ENCODE assay signal across 8 cellular contexts in genomic region chr18:48538531-48539405, GRCh38. TPM values are rescaled to one million over a fixed set of nuclear protein-coding genes. Genes with fewer than 3 reads are reported as not detected.
DNase-seq lines count a peak whose midpoint lies in the region; ATAC-seq and TF ChIP-seq lines count a peak whose summit lies in the region.

Gene CTIF, plus strand, starts transcription at chr18:48539031. Its CDS starts 80,535 bp downstream, at chr18:48619566.

- no peaks in the 10 kb centered on the region for H3K36me3 ChIP-seq in smooth muscle cell (ENCODE audit: low read depth)

- H3K9ac ChIP-seq in smooth muscle cell (ENCODE audit: low read depth): peak within 1 kb of the TSS; percentile 84

- H4K20me1 ChIP-seq in smooth muscle cell (ENCODE audit: low read depth): peaks cover 30% of the 10 kb centered on the region

- no peaks in the 10 kb centered on the region for H3K27me3 ChIP-seq in smooth muscle cell (ENCODE audit: low read depth)

- H2AFZ ChIP-seq in smooth muscle cell (ENCODE audit: low read depth): peak within 1 kb of the TSS; percentile 81

- peaks cover 18% of the 10 kb centered on the region for H3K4me1 ChIP-seq in smooth muscle cell (ENCODE audit: low read depth)

- H3K27ac ChIP-seq in smooth muscle cell (ENCODE audit: low read depth): peak within 1 kb of the TSS; percentile 92

- 3% methylated on average over 31 of the region's 54 CpGs for WGBS in smooth muscle cell (ENCODE audit: low lambda C conversion rate)

- no peaks in the 10 kb centered on the region for H3K9me3 ChIP-seq in smooth muscle cell (replicated peaks; ENCODE audit: low read depth)

- ATAC-seq in GM18873 (IDR thresholded peaks at IDR 0.05; ENCODE audit: low FRiP score, unreplicated experiment) (peak; percentile 61), HG03108 (IDR thresholded peaks at IDR 0.05; ENCODE audit: unreplicated experiment) (peak; percentile 84)

- peaks cover 24% of the 10 kb centered on the region for H3K79me2 ChIP-seq in smooth muscle cell (ENCODE audit: low read depth)

- peak within 1 kb of the TSS; percentile 91 for H3K4me3 ChIP-seq in WI38 (ENCODE audit: low read depth, low read length)
- peak within 1 kb of the TSS; percentile 72 for H3K4me3 ChIP-seq in smooth muscle cell

- peaks cover 6% of the 10 kb centered on the region for H3F3A ChIP-seq in smooth muscle cell (ENCODE audit: low read depth)

- TF ChIP-seq CTCF in WI38 (IDR thresholded peaks at IDR 0.05; ENCODE audit: low read depth, low read length) (no peak), smooth muscle cell (IDR thresholded peaks at IDR 0.05; ENCODE audit: borderline replicate concordance, insufficient read depth, poor library complexity, severe bottlenecking) (no peak)

- DNase-seq in AG08395 (ENCODE audit: low spot score) (peak; percentile 95), NCI-H2196 (lab: John Stamatoyannopoulos, UW; ENCODE audit: unreplicated experiment) (peak; percentile 92), cerebellar cortex (ENCODE audit: low spot score) (peak; percentile 99), inferior parietal cortex (ENCODE audit: extremely low spot score) (peak; percentile 95), smooth muscle cell (lab: John Stamatoyannopoulos, UW; ENCODE audit: unreplicated experiment) (peak; percentile 82)

- H3K4me2 ChIP-seq in smooth muscle cell: peak within 1 kb of the TSS; percentile 97

RNA-seq across cellular contexts. Expression of gene CTIF, which starts in this region (rescaled TPM):
- total RNA-seq in smooth muscle cell: 25.3 and 26.0 TPM in 2 replicates
- 22.2 and 30.9 TPM in 2 replicates for polyA plus RNA-seq in smooth muscle cell

Comparison
In these comparisons a context has a peak if more than half of its experiments do, and no peak if none do; other contexts are left out.
1. Peak in every context shown above with its lines: DNase-seq, ATAC-seq, H3K4me3 ChIP-seq and H3K27ac ChIP-seq.